In genomic region chr4:1291091-1291490, GRCh38 we compare ENCODE assay signal across 8 cellular contexts. TPM values are rescaled to one million over a fixed set of nuclear protein-coding genes. Genes with fewer than 3 reads are reported as not detected.
DNase-seq lines count a peak whose midpoint lies in the region; ATAC-seq and TF ChIP-seq lines count a peak whose summit lies in the region.

No MANE protein-coding gene starts in this region.

- H3K4me1 Mint-ChIP-seq in progenitor cell of endocrine pancreas (ENCODE audit: low read depth) = peaks cover 26% of the 10 kb centered on the region

- H4K20me1 ChIP-seq in DOHH2 (ENCODE audit: control insufficient read depth, insufficient read depth, low read depth, low read length) = peaks cover 22% of the 10 kb centered on the region; the same call in 1 of the 2 replicates
- H4K20me1 ChIP-seq in OCI-LY7 (ENCODE audit: insufficient read depth, low read length) = peaks cover 10% of the 10 kb centered on the region; the same call in 1 of the 2 replicates

- H3K4me1 ChIP-seq in DOHH2 (ENCODE audit: control insufficient read depth, low read length) (peaks cover 35% of the 10 kb centered on the region), OCI-LY7 (ENCODE audit: insufficient read depth, low read length, poor library complexity, severe bottlenecking) (peaks cover 41% of the 10 kb centered on the region)

- no peaks in the 10 kb centered on the region for H3K9me2 ChIP-seq in DOHH2 (replicated peaks; ENCODE audit: control insufficient read depth, low read length)
- H3K9me2 ChIP-seq in OCI-LY7 (ENCODE audit: insufficient read depth, low read length) = no peaks in the 10 kb centered on the region

- peak overlapping the region; percentile 91 for H3K4me2 ChIP-seq in DOHH2 (ENCODE audit: low read length)
- H3K4me2 ChIP-seq in OCI-LY7 (ENCODE audit: low read length) = peak overlapping the region; percentile 81

- no peaks in the 10 kb centered on the region for H3K27me3 ChIP-seq in DOHH2 (ENCODE audit: control insufficient read depth, low read length)

- no peak for TF ChIP-seq CTCF in DOHH2 (IDR thresholded peaks at IDR 0.05; ENCODE audit: low read depth, low read length, poor library complexity, severe bottlenecking)
- TF ChIP-seq CTCF in OCI-LY7 (conservative IDR thresholded peaks at IDR 0.05; ENCODE audit: low read length) = no peak
- no peak for TF ChIP-seq CTCF in epithelial cell of proximal tubule (conservative IDR thresholded peaks at IDR 0.05; ENCODE audit: low read depth, low read length)
- no peak for TF ChIP-seq CTCF in progenitor cell of endocrine pancreas (IDR thresholded peaks at IDR 0.05; ENCODE audit: unreplicated experiment)

- H3K27me3 Mint-ChIP-seq in progenitor cell of endocrine pancreas = no peaks in the 10 kb centered on the region

- H3K27ac Mint-ChIP-seq in progenitor cell of endocrine pancreas = peak overlapping the region; percentile 96

- no peak overlapping the region for H3K27ac ChIP-seq in DOHH2 (ENCODE audit: low read depth, low read length)
- no peak overlapping the region for H3K27ac ChIP-seq in OCI-LY7 (ENCODE audit: low read depth, low read length, poor library complexity, severe bottlenecking)

- peaks cover 12% of the 10 kb centered on the region; the same call in 1 of the 2 replicates for H3K9me3 ChIP-seq in DOHH2 (ENCODE audit: control insufficient read depth, insufficient read depth, low read length)
- peaks cover 10% of the 10 kb centered on the region; the same call in 1 of the 2 replicates for H3K9me3 ChIP-seq in OCI-LY7 (ENCODE audit: low read length)

- CTCF ChIA-PET in OCI-LY7 (lab: Charles Lee; ENCODE audit: unreplicated experiment) = no interaction called here

- POLR2A ChIA-PET in OCI-LY7 (lab: Charles Lee) = interaction anchor here (0.6 to 2.1 kb wide), 7 partner anchors 12 to 282 kb away, joined by 3 to 10 read pairs (median 4); partner anchors contain the start of gene UVSSA

- H3K4me3 ChIP-seq in DOHH2 (ENCODE audit: low read length) (peak overlapping the region; percentile 95), OCI-LY7 (ENCODE audit: low read depth, low read length, poor library complexity, severe bottlenecking) (peak overlapping the region; percentile 93), epithelial cell of proximal tubule (ENCODE audit: low read depth, low read length) (peak overlapping the region; percentile 94)

- H2AFZ ChIP-seq in OCI-LY7 (ENCODE audit: low read length) = no peak overlapping the region

- H3K4me3 Mint-ChIP-seq in progenitor cell of endocrine pancreas (ENCODE audit: low read depth) = peak overlapping the region; percentile 95

- H3K79me2 ChIP-seq in DOHH2 (ENCODE audit: control insufficient read depth, low read length) (peaks cover 65% of the 10 kb centered on the region), OCI-LY7 (ENCODE audit: insufficient read depth, low read depth, low read length) (peaks cover 53% of the 10 kb centered on the region)

- peaks cover 2% of the 10 kb centered on the region for H3K36me3 Mint-ChIP-seq in progenitor cell of endocrine pancreas (ENCODE audit: insufficient read depth)

- peaks cover 4% of the 10 kb centered on the region for H3K9me3 Mint-ChIP-seq in progenitor cell of endocrine pancreas (ENCODE audit: low read depth)

- DNase-seq in OCI-LY7 (ENCODE audit: low spot score) = no peak
- no peak for DNase-seq in epithelial cell of proximal tubule (ENCODE audit: low read depth)
- no peak for DNase-seq in progenitor cell of endocrine pancreas (ENCODE audit: low spot score, unreplicated experiment)
- no peak for DNase-seq in NCI-H2107 treated with DMSO at 0.1 percent for 48 hours (lab: John Stamatoyannopoulos, UW; ENCODE audit: unreplicated experiment)
- DNase-seq in anterior cingulate cortex (lab: John Stamatoyannopoulos, UW) = no peak
- no peak for DNase-seq in NCI-H524 treated with DMSO at 0.1 percent for 48 hours (lab: John Stamatoyannopoulos, UW)

- intact Hi-C loops in OCI-LY7 (cut with micrococcal nuclease; ENCODE audit: unreplicated experiment) = no loop called here

- H3F3A ChIP-seq in DOHH2 (ENCODE audit: control insufficient read depth, insufficient read depth) = no peaks in the 10 kb centered on the region

- peaks cover 25% of the 10 kb centered on the region for H3K36me3 ChIP-seq in DOHH2 (ENCODE audit: control insufficient read depth, low read length)
- H3K36me3 ChIP-seq in OCI-LY7 (ENCODE audit: insufficient read depth, low read length) = peaks cover 6% of the 10 kb centered on the region

- no TSS peak for BruUV-seq in OCI-LY7 (replicated peaks; lab: Mats Ljungman, UMichigan)

- no peak for ATAC-seq in HG02970 (IDR thresholded peaks at IDR 0.05; ENCODE audit: low FRiP score, unreplicated experiment)

RNA-seq across cellular contexts. Expression of gene MAEA, which starts 1.4 kb away (rescaled TPM):
- 52.5 and 53.2 TPM in 2 replicates for total RNA-seq in OCI-LY7 (2014; rRNA removed; shearing (Covaris generic))
- total RNA-seq in OCI-LY7 (2022) (59.3 and 64.2 TPM in 2 replicates), epithelial cell of proximal tubule (72.3 and 114 TPM in 2 replicates), progenitor cell of endocrine pancreas (77.8 and 81.3 TPM in 2 replicates)

RNA-seq across cellular contexts. Expression of gene CTBP1, which starts 42.2 kb away (rescaled TPM):
- 286 and 311 TPM in 2 replicates for total RNA-seq in OCI-LY7 (2014; rRNA removed; shearing (Covaris generic))
- total RNA-seq in OCI-LY7 (2022) = 228 and 238 TPM in 2 replicates
- total RNA-seq in epithelial cell of proximal tubule = 272 and 334 TPM in 2 replicates
- 199 and 204 TPM in 2 replicates for total RNA-seq in progenitor cell of endocrine pancreas

RNA-seq across cellular contexts. Expression of gene UVSSA, which starts 55.9 kb away (rescaled TPM):
- 13.2 and 17.9 TPM in 2 replicates for total RNA-seq in OCI-LY7 (2014; rRNA removed; shearing (Covaris generic))
- 43.2 and 45.0 TPM in 2 replicates for total RNA-seq in OCI-LY7 (2022)
- total RNA-seq in epithelial cell of proximal tubule = 3.5 and 4.0 TPM in 2 replicates
- total RNA-seq in progenitor cell of endocrine pancreas = 32.5 and 39.5 TPM in 2 replicates
